In genomic region chr19:2654585-2654861, GRCh38 we compare ENCODE assay signal across 19 cellular contexts. TPM values are rescaled to one million over a fixed set of nuclear protein-coding genes. Genes with fewer than 3 reads are reported as not detected.
DNase-seq lines count a peak whose midpoint lies in the region; ATAC-seq and TF ChIP-seq lines count a peak whose summit lies in the region.
"Had no signal": no experiment of that assay in that cellular context is flagged by ENCODE, and none has a peak within 500 bp of the region (broad histone marks: within the 10 kb centered on the region; RNA-seq: fewer than 3 reads in every experiment).

No MANE protein-coding gene starts in this region.

- H3K27ac Mint-ChIP-seq in memory B cell = peak overlapping the region; percentile 82
- peak overlapping the region; percentile 54 for H3K27ac Mint-ChIP-seq in stimulated activated naive B cell treated with anti-CD40 and anti-IgM and Interleukin-4, amounts not matched to agents 10 μg/mL and 1 μg/mL and 100 μg/mL, for 72 hours

- H3K4me1 ChIP-seq in HUES64 (ENCODE audit: insufficient read depth, low read length) = peaks cover 12% of the 10 kb centered on the region
- H3K4me1 ChIP-seq: SJCRH30 had no signal

- peaks cover 23% of the 10 kb centered on the region for H3K4me1 Mint-ChIP-seq in memory B cell
- H3K4me1 Mint-ChIP-seq in stimulated activated naive B cell treated with anti-CD40 and anti-IgM and Interleukin-4, amounts not matched to agents 10 μg/mL and 1 μg/mL and 100 μg/mL, for 72 hours = peaks cover 27 to 45% of the 10 kb centered on the region in 2 donors

- TF ChIP-seq CTCF in dorsolateral prefrontal cortex (IDR thresholded peaks at IDR 0.05 in 54 of 56, conservative IDR thresholded peaks at IDR 0.05 in 2 of 56; ENCODE audit: low read depth in 1 of 56, partially characterized antibody in 56 of 56) = no peak
- TF ChIP-seq CTCF in GM20000 (IDR thresholded peaks at IDR 0.05; ENCODE audit: extremely low read depth, missing control alignments) = no peak

- H3K36me3 Mint-ChIP-seq in memory B cell = peaks cover 18% of the 10 kb centered on the region
- peaks cover 3 to 12% of the 10 kb centered on the region in 2 donors for H3K36me3 Mint-ChIP-seq in stimulated activated naive B cell treated with anti-CD40 and anti-IgM and Interleukin-4, amounts not matched to agents 10 μg/mL and 1 μg/mL and 100 μg/mL, for 72 hours
- H3K36me3 Mint-ChIP-seq: CD14-positive monocyte had no signal

- H3K27me3 Mint-ChIP-seq in memory B cell = no peaks in the 10 kb centered on the region
- no peaks in the 10 kb centered on the region for H3K27me3 Mint-ChIP-seq in stimulated activated naive B cell treated with anti-CD40 and anti-IgM and Interleukin-4, amounts not matched to agents 10 μg/mL and 1 μg/mL and 100 μg/mL, for 72 hours

- intact Hi-C loops in dorsolateral prefrontal cortex (cut with DNase I) = no loop called here

- H3K9me3 Mint-ChIP-seq in memory B cell = no peaks in the 10 kb centered on the region
- no peaks in the 10 kb centered on the region for H3K9me3 Mint-ChIP-seq in stimulated activated naive B cell treated with anti-CD40 and anti-IgM and Interleukin-4, amounts not matched to agents 10 μg/mL and 1 μg/mL and 100 μg/mL, for 72 hours

- H3K27me3 ChIP-seq in HUES64 (ENCODE audit: insufficient read depth, low read length) (no peaks in the 10 kb centered on the region), dorsolateral prefrontal cortex (no peaks in the 10 kb centered on the region)
- H3K27me3 ChIP-seq: SJCRH30 had no signal

- WGBS in HUES64 = 71% methylated on average over 3 of the region's 3 CpGs

- no peak overlapping the region for H3K4me3 Mint-ChIP-seq in memory B cell
- H3K4me3 Mint-ChIP-seq in stimulated activated naive B cell treated with anti-CD40 and anti-IgM and Interleukin-4, amounts not matched to agents 10 μg/mL and 1 μg/mL and 100 μg/mL, for 72 hours = no peak overlapping the region
- H3K4me3 Mint-ChIP-seq: CD14-positive monocyte had no signal

- H3K27ac ChIP-seq in HUES64 (ENCODE audit: low read depth, low read length) = no peak overlapping the region
- peak overlapping the region in 54 of 59 donors; percentile 18 to 88 (median 70) for H3K27ac ChIP-seq in dorsolateral prefrontal cortex
- H3K27ac ChIP-seq: GM23248, SJCRH30 had no signal

- H3K9me3 ChIP-seq in HUES64 (ENCODE audit: insufficient read depth, low read depth, low read length) = no peaks in the 10 kb centered on the region
- H3K9me3 ChIP-seq: SJCRH30 had no signal

- no peak for DNase-seq in dorsolateral prefrontal cortex
- no peak for DNase-seq in memory B cell (ENCODE audit: low spot score in 2 of 2)
- no peak for DNase-seq in stimulated activated naive B cell treated with anti-CD40 and anti-IgM and Interleukin-4, amounts not matched to agents 10 μg/mL and 1 μg/mL and 100 μg/mL, for 72 hours
- no peak for DNase-seq in GM20000 (ENCODE audit: low spot score)
- DNase-seq in iPS-NIHi7 (ENCODE audit: extremely low spot score) = no peak
- no peak for DNase-seq in activated CD4-positive, alpha-beta T cell treated with anti-CD3 and anti-CD28 coated beads for 48 hours
- no peak for DNase-seq in SIG-M5 (lab: John Stamatoyannopoulos, UW)
- DNase-seq: DND-41, GM23248, KBM-7, NCI-H1694 treated with DMSO at 0.1 percent for 48 hours, NCI-H2227 treated with DMSO at 0.1 percent for 48 hours, NCI-H510A treated with DMSO at 0.1 percent for 48 hours, PC-3, RPMI8226, SJCRH30 had no signal

- H3K4me3 ChIP-seq in HUES64 (ENCODE audit: low read length) (peak overlapping the region; percentile 35; the same call in 1 of the 2 replicates), dorsolateral prefrontal cortex (peak overlapping the region in 22 of 59 donors; percentile 4 to 48 (median 32))
- H3K4me3 ChIP-seq: GM23248, SJCRH30 had no signal

- no peak overlapping the region for H3K9ac ChIP-seq in HUES64 (ENCODE audit: low read depth, low read length)
- H3K9ac ChIP-seq: GM23248 had no signal

- no peak for ATAC-seq in memory B cell (ENCODE audit: low read depth)
- ATAC-seq in stimulated activated naive B cell treated with anti-CD40 and anti-IgM and Interleukin-4, amounts not matched to agents 10 μg/mL and 1 μg/mL and 100 μg/mL, for 72 hours (replicated peaks) = no peak
- ATAC-seq: HCT116, PC-3 had no signal

- H3K36me3 ChIP-seq in HUES64 (ENCODE audit: insufficient read depth, low read length) = no peaks in the 10 kb centered on the region
- H3K36me3 ChIP-seq: SJCRH30 had no signal

RNA-seq across cellular contexts. Expression of gene GNG7, which starts 48.0 kb away (rescaled TPM):
- 2.5 TPM for polyA plus RNA-seq in HUES64 (2013, experiment 1 of 2)
- 4.6 TPM for polyA plus RNA-seq in HUES64 (2013, experiment 2 of 2)
- total RNA-seq in dorsolateral prefrontal cortex = 100 to 1,000 TPM in 55 of 120 experiments, 10 to 100 TPM in 65; 71.9 to 184 (median 98.1) TPM
- total RNA-seq: SJCRH30 had no signal
